19 cellular contexts compared by ENCODE assay signal in genomic region chr14:58662759-58663158, GRCh38.
"Had no signal": no experiment of that assay in that cellular context is flagged by ENCODE, and none has a peak within 500 bp of the region (broad histone marks: within the 10 kb centered on the region; RNA-seq: fewer than 3 reads in every experiment).

No MANE protein-coding gene starts in this region.

- H3K9me3 Mint-ChIP-seq: activated CD8-positive, alpha-beta T cell treated with anti-CD3 and anti-CD28 coated beads for 36 hours; memory B cell; neural crest cell; type B pancreatic cell had no signal

- H3K4me1 Mint-ChIP-seq: memory B cell had no signal

- H3K27ac ChIP-seq: foreskin keratinocyte, psoas muscle, right lobe of liver, suprapubic skin had no signal

- H3K4me1 ChIP-seq: foreskin keratinocyte, psoas muscle, right lobe of liver had no signal

- H3K9me3 ChIP-seq: psoas muscle, right lobe of liver, suprapubic skin had no signal

- ATAC-seq: activated CD8-positive, alpha-beta T cell treated with anti-CD3 and anti-CD28 coated beads for 36 hours; left ventricle myocardium superior; right lobe of liver; stimulated activated naive CD8-positive, alpha-beta T cell treated with anti-CD3 and anti-CD28 coated beads, Interleukin-15, Interleukin-2, amounts not matched to agents 100 U/mL and 50 U/mL, for 24 hours had no signal

- H3K27me3 ChIP-seq: brain microvascular endothelial cell, foreskin keratinocyte, right lobe of liver, suprapubic skin had no signal

- H3K27me3 Mint-ChIP-seq: activated CD8-positive, alpha-beta T cell treated with anti-CD3 and anti-CD28 coated beads for 36 hours; memory B cell; type B pancreatic cell had no signal

- H3K4me3 ChIP-seq: psoas muscle, right lobe of liver, smooth muscle cell, suprapubic skin had no signal

- H3K4me3 Mint-ChIP-seq: activated CD8-positive, alpha-beta T cell treated with anti-CD3 and anti-CD28 coated beads for 36 hours; memory B cell; neural crest cell; type B pancreatic cell had no signal

- H3K27ac Mint-ChIP-seq: memory B cell had no signal

- DNase-seq: activated CD4-positive, alpha-beta T cell treated with anti-CD3 and anti-CD28 coated beads for 48 hours; activated CD8-positive, alpha-beta T cell treated with anti-CD3 and anti-CD28 coated beads for 36 hours; activated gamma-delta T cell; activated T-cell treated with anti-CD3 and anti-CD28 coated beads, Interleukin-2, amount 50 U/mL, for 48 hours; anterior cingulate cortex; brain microvascular endothelial cell; cerebellar nuclear complex; effector memory CD4-positive, alpha-beta T cell; foreskin keratinocyte; glutamatergic neuron; left ventricle myocardium superior; psoas muscle; right lobe of liver; stimulated activated naive CD8-positive, alpha-beta T cell treated with anti-CD3 and anti-CD28 coated beads, Interleukin-15, Interleukin-2, amounts not matched to agents 100 U/mL and 50 U/mL, for 24 hours had no signal

- H3K36me3 Mint-ChIP-seq: memory B cell, type B pancreatic cell had no signal

- H3K36me3 ChIP-seq: brain microvascular endothelial cell, right lobe of liver, suprapubic skin had no signal
